8 cellular contexts compared by ENCODE assay signal in genomic region chr12:123269980-123270379, GRCh38. TPM values are rescaled to one million over a fixed set of nuclear protein-coding genes. Genes with fewer than 3 reads are reported as not detected.
DNase-seq lines count a peak whose midpoint lies in the region; ATAC-seq, FAIRE-seq and TF ChIP-seq lines count a peak whose summit lies in the region.

No MANE protein-coding gene starts in this region.

- intact Hi-C loops in pancreas (cut with DNase I) = no loop called here

- no peaks in the 10 kb centered on the region for H3K36me3 ChIP-seq in pancreas

- WGBS in pancreas, 2 donors = 1 to 2% methylated on average over 10 of the region's 10 CpGs

- peak overlapping the region; percentile 80 for H3K4me3 ChIP-seq in fibroblast of pulmonary artery (replicated peaks; ENCODE audit: low read depth, low read length)
- peak overlapping the region; percentile 59 to 91 (median 81) for H3K4me3 ChIP-seq in pancreas

- FAIRE-seq in pancreas (lab: Jason Lieb, UNC) = no peak

- H3K27me3 ChIP-seq in pancreas = no peaks in the 10 kb centered on the region

- TF ChIP-seq CTCF in fibroblast of pulmonary artery (IDR thresholded peaks at IDR 0.05; ENCODE audit: low read length, missing control alignments) = no peak
- no peak for TF ChIP-seq CTCF in pancreas (IDR thresholded peaks at IDR 0.05)

- no peaks in the 10 kb centered on the region for H3K9me3 ChIP-seq in pancreas

- DNase-seq in NCI-H1105 treated with DMSO at 0.1 percent for 48 hours (lab: John Stamatoyannopoulos, UW) (peak; percentile 16), NCI-H1105 (lab: John Stamatoyannopoulos, UW) (no peak), SW480 (ENCODE audit: low spot score) (peak; percentile 9), fibroblast of pulmonary artery (ENCODE audit: low read depth) (no peak), pancreas (peak in 1 of 6 donors; percentile 41), NCI-H524 (lab: John Stamatoyannopoulos, UW) (no peak), ureter (ENCODE audit: low spot score) (no peak)

- peak in 3 of 4 donors; percentile 5 to 40 (median 7) for ATAC-seq in pancreas
- no peak for ATAC-seq in HG03469 (IDR thresholded peaks at IDR 0.05; ENCODE audit: unreplicated experiment)

- peak overlapping the region; percentile 62 to 79 (median 69) for H3K27ac ChIP-seq in pancreas

- H3K4me1 ChIP-seq in pancreas = peaks cover 0 to 4% (median 3%) of the 10 kb centered on the region in 3 donors

RNA-seq across cellular contexts. Expression of gene CDK2AP1, which starts 1.7 kb away (rescaled TPM):
- total RNA-seq in pancreas (10 to 100 TPM; 17.3 to 50.0 (median 23.9) TPM), ureter (144 TPM)
- 10 to 100 TPM; 65.0 to 84.0 TPM for polyA plus RNA-seq in pancreas

RNA-seq across cellular contexts. Expression of gene MTRFR, which starts 36.7 kb away (rescaled TPM):
- total RNA-seq in pancreas (1 to 10 TPM; 2.9 to 7.5 (median 4.1) TPM), ureter (14.6 TPM)
- polyA plus RNA-seq in pancreas = 1 to 10 TPM; 6.9 to 8.4 TPM

RNA-seq across cellular contexts. Expression of gene MPHOSPH9, which starts 37.0 kb away (rescaled TPM):
- total RNA-seq in pancreas = 10 to 100 TPM in 3 of 6 donors, 1 to 10 TPM in 3; 4.8 to 13.4 (median 9.5) TPM
- polyA plus RNA-seq in pancreas = 1 to 10 TPM; 3.3 to 5.7 TPM
- total RNA-seq in ureter = 30.4 TPM

Comparison
In these comparisons a context has a peak if more than half of its experiments do, and no peak if none do; other contexts are left out.
1. DNase-seq: peak in NCI-H1105 treated with DMSO at 0.1 percent for 48 hours (single experiment) and SW480 (single experiment); none in NCI-H1105 (single experiment), fibroblast of pulmonary artery (single experiment), NCI-H524 (0 of 2) and ureter (single experiment).